ENCODE assay signal across 8 cellular contexts in the genomic region with DNA sequence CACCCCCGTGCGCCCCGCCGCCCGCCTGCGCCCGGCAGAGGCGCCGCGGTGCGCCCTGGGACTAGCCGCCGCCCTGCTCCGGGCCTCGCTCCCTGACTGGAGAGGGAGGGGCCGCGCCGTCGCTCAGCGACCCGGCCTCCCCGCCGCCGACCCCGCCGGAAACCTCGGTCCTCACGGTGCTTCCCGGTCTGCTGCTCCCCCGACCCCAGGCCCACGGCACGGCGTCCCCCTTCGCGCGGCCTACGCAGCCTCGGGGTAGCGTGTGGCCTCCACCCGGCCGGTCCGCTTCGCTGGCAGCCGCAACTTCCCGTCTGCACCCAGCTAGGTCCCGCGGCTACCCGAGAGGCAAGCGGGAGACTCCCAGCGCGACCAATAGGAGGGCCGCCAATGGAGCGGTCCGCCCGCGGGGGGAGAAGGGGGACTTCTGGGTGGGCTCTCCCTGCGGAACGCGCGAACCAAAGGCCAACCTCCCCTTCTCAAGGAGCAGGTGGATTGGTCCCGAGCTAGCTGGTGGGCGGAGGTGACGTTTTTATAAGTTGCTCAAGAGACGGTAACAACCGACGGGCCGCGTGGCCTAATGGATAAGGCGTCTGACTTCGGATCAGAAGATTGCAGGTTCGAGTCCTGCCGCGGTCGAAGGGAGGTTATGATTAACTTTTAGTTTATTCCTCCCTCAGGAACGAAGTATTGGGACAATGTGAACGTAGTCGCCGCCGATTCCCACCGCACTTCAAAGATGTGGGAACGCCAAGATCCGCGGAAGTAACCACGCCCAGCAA. TPM values are rescaled to one million over a fixed set of nuclear protein-coding genes. Genes with fewer than 3 reads are reported as not detected.
DNase-seq lines count a peak whose midpoint lies in the region; ATAC-seq lines count a peak whose summit lies in the region.

A gene (minus strand): TSS at position 315 of the 779 bp plus-strand sequence. CDS start 1,070 bp downstream, outside the sequence.

- H3K9me3 ChIP-seq in effector memory CD4-positive, alpha-beta T cell (ENCODE audit: control insufficient read depth, low read length) = no peaks in the 10 kb centered on the region

- H3K4me1 ChIP-seq in effector memory CD4-positive, alpha-beta T cell (ENCODE audit: control insufficient read depth, insufficient read depth, low read length, poor library complexity, severe bottlenecking) = peaks cover 47% of the 10 kb centered on the region

- H3K27ac ChIP-seq in effector memory CD4-positive, alpha-beta T cell (ENCODE audit: insufficient read depth, low read length, poor library complexity, severe bottlenecking) = peak within 1 kb of the TSS; percentile 81

- H3K27me3 ChIP-seq in effector memory CD4-positive, alpha-beta T cell (replicated peaks; ENCODE audit: control insufficient read depth, insufficient read depth, low read length, poor library complexity, severe bottlenecking) = no peaks in the 10 kb centered on the region

- peak; percentile 91 for ATAC-seq in GM21360 (IDR thresholded peaks at IDR 0.05; ENCODE audit: unreplicated experiment)

- H3K36me3 ChIP-seq in effector memory CD4-positive, alpha-beta T cell (ENCODE audit: control insufficient read depth, insufficient read depth, low read length) = peaks cover 27% of the 10 kb centered on the region

- DNase-seq in COLO668 (lab: John Stamatoyannopoulos, UW; ENCODE audit: unreplicated experiment) (peak; percentile 97), HT1080 (ENCODE audit: low read depth) (peak; percentile 98), NOMO-1 treated with DMSO at 0.1 percent for 48 hours (lab: John Stamatoyannopoulos, UW; ENCODE audit: unreplicated experiment) (peak; percentile 97), lung microvascular endothelial cell (ENCODE audit: low read depth in 2 of 2) (peak; percentile 100)
- peak; percentile 98 to 99 for DNase-seq in activated CD8-positive, alpha-beta memory T cell treated with anti-CD3 and anti-CD28 coated beads for 4 hours (ENCODE audit: low read depth in 2 of 2)
- DNase-seq in effector memory CD4-positive, alpha-beta T cell = peak; percentile 98 to 100 (median 99)
- DNase-seq in stimulated activated CD4-positive, alpha-beta T cell treated with anti-CD3 and anti-CD28 coated beads, TNF-alpha, amount 100 ng/mL, for 48 hours (ENCODE audit: low read depth in 3 of 3) = peak; percentile 95 to 98 (median 96)

- peak within 1 kb of the TSS; percentile 73 for H3K4me3 ChIP-seq in effector memory CD4-positive, alpha-beta T cell (ENCODE audit: insufficient read depth, low read depth, low read length, poor library complexity, severe bottlenecking)

RNA-seq across cellular contexts. Expression of the gene that starts here (rescaled TPM):
- total RNA-seq in HT1080 (2014; rRNA removed; shearing (Covaris generic)) = 59.6 and 81.5 TPM in 2 replicates
- polyA plus RNA-seq in HT1080 (2015; cell fraction: cytosol; rRNA removed) = 32.7 and 35.0 TPM in 2 replicates
- polyA plus RNA-seq in HT1080 (2015; cell fraction: nucleus; rRNA removed) = 94.7 and 115 TPM in 2 replicates
- total RNA-seq in lung microvascular endothelial cell = 42.3 and 63.7 TPM in 2 replicates

Comparison
In these comparisons a context has a peak if more than half of its experiments do, and no peak if none do; other contexts are left out.
1. Peak in every context shown above with its lines: DNase-seq, ATAC-seq, H3K4me3 ChIP-seq and H3K27ac ChIP-seq.